ENCODE assay signal across 23 cellular contexts in genomic region chr19:23770672-23771250, GRCh38. TPM values are rescaled to one million over a fixed set of nuclear protein-coding genes. Genes with fewer than 3 reads are reported as not detected.
DNase-seq lines count a peak whose midpoint lies in the region; ATAC-seq and TF ChIP-seq lines count a peak whose summit lies in the region.
"Had no signal": no experiment of that assay in that cellular context is flagged by ENCODE, and none has a peak within 500 bp of the region (broad histone marks: within the 10 kb centered on the region; RNA-seq: fewer than 3 reads in every experiment).

No MANE protein-coding gene starts in this region.

- 80 to 89% methylated on average over 1 of the region's 1 CpG for WGBS in esophagus, 2 donors

- no peaks in the 10 kb centered on the region for H3K27me3 Mint-ChIP-seq in activated T-cell treated with anti-CD3 and anti-CD28 coated beads, Interleukin-2, amount 50 U/mL, for 24 hours
- no peaks in the 10 kb centered on the region for H3K27me3 Mint-ChIP-seq in WTC11 (ENCODE audit: low read depth)
- H3K27me3 Mint-ChIP-seq: B cell had no signal

- CTCF ChIA-PET in WTC11 (lab: Charles Lee) = no interaction called here

- H3K36me3 ChIP-seq in Loucy (ENCODE audit: insufficient read depth, low read length) (no peaks in the 10 kb centered on the region), esophagus (ENCODE audit: control insufficient read depth in 2 of 2, insufficient read depth in 2 of 2, low read length in 1 of 2) (peaks cover 0 to 2% of the 10 kb centered on the region in 2 donors)

- H3K27ac ChIP-seq in esophagus (ENCODE audit: low read depth in 2 of 2, low read length in 1 of 2) = peak overlapping the region; percentile 1 to 86
- H3K27ac ChIP-seq: A549, KMS-11 had no signal

- H3K4me1 ChIP-seq in Loucy (ENCODE audit: insufficient read depth, low read length, poor library complexity, severe bottlenecking) = peaks cover 23% of the 10 kb centered on the region
- no peaks in the 10 kb centered on the region for H3K4me1 ChIP-seq in esophagus (ENCODE audit: control insufficient read depth in 2 of 2, insufficient read depth in 2 of 2, low read length in 1 of 2)
- H3K4me1 ChIP-seq: A549 had no signal

- H3K4me1 Mint-ChIP-seq in activated T-cell treated with anti-CD3 and anti-CD28 coated beads, Interleukin-2, amount 50 U/mL, for 24 hours (ENCODE audit: low read depth) = peaks cover 40% of the 10 kb centered on the region
- H3K4me1 Mint-ChIP-seq in WTC11 = peaks cover 24% of the 10 kb centered on the region
- H3K4me1 Mint-ChIP-seq: B cell had no signal

- POLR2A ChIA-PET in WTC11 (lab: Charles Lee) = no interaction called here

- H3K4me3 Mint-ChIP-seq in activated T-cell treated with anti-CD3 and anti-CD28 coated beads, Interleukin-2, amount 50 U/mL, for 24 hours = no peak overlapping the region
- no peak overlapping the region for H3K4me3 Mint-ChIP-seq in WTC11
- H3K4me3 Mint-ChIP-seq: B cell, CD14-positive monocyte had no signal

- TF ChIP-seq CTCF in Loucy (conservative IDR thresholded peaks at IDR 0.05; ENCODE audit: low read length) = no peak
- TF ChIP-seq CTCF in WTC11 (IDR thresholded peaks at IDR 0.05) = no peak

- H3K9me3 ChIP-seq in Loucy (ENCODE audit: insufficient read depth, low read depth, low read length) (no peaks in the 10 kb centered on the region), esophagus (ENCODE audit: control insufficient read depth in 2 of 2, insufficient read depth in 1 of 2, low read depth in 1 of 2, low read length in 1 of 2) (no peaks in the 10 kb centered on the region)

- no peak overlapping the region for H3K4me3 ChIP-seq in Loucy (ENCODE audit: low read length, poor library complexity, severe bottlenecking)
- no peak overlapping the region for H3K4me3 ChIP-seq in esophagus (ENCODE audit: low read depth in 1 of 2, low read length in 2 of 2)
- H3K4me3 ChIP-seq: A549 had no signal

- no peak overlapping the region for H2AFZ ChIP-seq in Loucy (ENCODE audit: low read length)

- no peaks in the 10 kb centered on the region for H3F3A ChIP-seq in Loucy (ENCODE audit: low read depth)

- H3K4me2 ChIP-seq in Loucy (ENCODE audit: low read depth, low read length, poor library complexity, severe bottlenecking) = peak overlapping the region; percentile 52
- H3K4me2 ChIP-seq: A549, KMS-11 had no signal

- peak overlapping the region; percentile 61 for H3K27ac Mint-ChIP-seq in activated T-cell treated with anti-CD3 and anti-CD28 coated beads, Interleukin-2, amount 50 U/mL, for 24 hours
- H3K27ac Mint-ChIP-seq in WTC11 = peak overlapping the region; percentile 17; the same call in 1 of the 2 replicates
- H3K27ac Mint-ChIP-seq: B cell had no signal

- H3K9me3 Mint-ChIP-seq in activated T-cell treated with anti-CD3 and anti-CD28 coated beads, Interleukin-2, amount 50 U/mL, for 24 hours = peaks cover 2% of the 10 kb centered on the region
- no peaks in the 10 kb centered on the region for H3K9me3 Mint-ChIP-seq in WTC11

- no peak overlapping the region for H3K9ac ChIP-seq in Loucy (ENCODE audit: low read depth, low read length, poor library complexity, severe bottlenecking)
- H3K9ac ChIP-seq: KMS-11 had no signal

- no peaks in the 10 kb centered on the region for H4K20me1 ChIP-seq in Loucy (ENCODE audit: insufficient read depth, low read length, poor library complexity, severe bottlenecking)

- no peaks in the 10 kb centered on the region for H3K9me2 ChIP-seq in Loucy (replicated peaks; ENCODE audit: low read depth, low read length)

- H3K79me2 ChIP-seq in Loucy (ENCODE audit: insufficient read depth, low read length) = peaks cover 31% of the 10 kb centered on the region

- H3K27me3 ChIP-seq in Loucy (ENCODE audit: insufficient read depth, low read length, poor library complexity, severe bottlenecking) = no peaks in the 10 kb centered on the region
- no peaks in the 10 kb centered on the region for H3K27me3 ChIP-seq in esophagus (ENCODE audit: control insufficient read depth in 1 of 2, insufficient read depth in 2 of 2, low read length in 2 of 2)

- no peak for ATAC-seq in WTC11
- ATAC-seq: A549, HCT116 had no signal

- H3K36me3 Mint-ChIP-seq in activated T-cell treated with anti-CD3 and anti-CD28 coated beads, Interleukin-2, amount 50 U/mL, for 24 hours (ENCODE audit: low read depth) = peaks cover 54% of the 10 kb centered on the region
- H3K36me3 Mint-ChIP-seq in WTC11 = peaks cover 65% of the 10 kb centered on the region

- DNase-seq in activated T-cell treated with anti-CD3 and anti-CD28 coated beads, Interleukin-2, amount 50 U/mL, for 24 hours = no peak
- DNase-seq in activated T-cell treated with anti-CD3 and anti-CD28 coated beads, Interleukin-2, amount 50 U/mL, for 48 hours = no peak
- DNase-seq in WTC11 (ENCODE audit: low spot score) (no peak), hepatic stellate cell (ENCODE audit: low spot score) (no peak), NCI-H748 treated with DMSO at 0.1 percent for 48 hours (lab: John Stamatoyannopoulos, UW) (no peak)
- DNase-seq in stimulated activated CD8-positive, alpha-beta memory T cell treated with anti-CD3 and anti-CD28 coated beads, Interleukin-4, amount 100 ng/mL, for 48 hours = no peak
- DNase-seq: DMS53, GDM1, NCI-H1105, NCI-H146, NCI-H2029 treated with DMSO at 0.1 percent for 48 hours, NCI-H226, NCI-H510A treated with DMSO at 0.1 percent for 48 hours, NCI-H774, OCI-M1, Right ventricle myocardium superior had no signal

TF ChIP-seq in WTC11, 78 proteins besides CTCF, POLR2A, EP300 and RAD21:
- TF ChIP-seq, protein P1, sequence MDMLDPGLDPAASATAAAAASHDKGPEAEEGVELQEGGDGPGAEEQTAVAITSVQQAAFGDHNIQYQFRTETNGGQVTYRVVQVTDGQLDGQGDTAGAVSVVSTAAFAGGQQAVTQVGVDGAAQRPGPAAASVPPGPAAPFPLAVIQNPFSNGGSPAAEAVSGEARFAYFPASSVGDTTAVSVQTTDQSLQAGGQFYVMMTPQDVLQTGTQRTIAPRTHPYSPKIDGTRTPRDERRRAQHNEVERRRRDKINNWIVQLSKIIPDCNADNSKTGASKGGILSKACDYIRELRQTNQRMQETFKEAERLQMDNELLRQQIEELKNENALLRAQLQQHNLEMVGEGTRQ (CRISPR knock-in tag; IDR thresholded peaks at IDR 0.05) = no peak
- TF ChIP-seq, protein P2, sequence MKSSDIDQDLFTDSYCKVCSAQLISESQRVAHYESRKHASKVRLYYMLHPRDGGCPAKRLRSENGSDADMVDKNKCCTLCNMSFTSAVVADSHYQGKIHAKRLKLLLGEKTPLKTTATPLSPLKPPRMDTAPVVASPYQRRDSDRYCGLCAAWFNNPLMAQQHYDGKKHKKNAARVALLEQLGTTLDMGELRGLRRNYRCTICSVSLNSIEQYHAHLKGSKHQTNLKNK (CRISPR knock-in tag; IDR thresholded peaks at IDR 0.05) = no peak

RNA-seq across cellular contexts. Expression of gene ZNF681, which starts 12.1 kb away (rescaled TPM):
- total RNA-seq in WTC11 (2021) = 12.9 to 16.9 TPM (median 14.5 TPM) in 3 replicates
- 1 to 10 TPM in 1 of 2 donors, under 1 TPM in 1; 0.67 to 1.4 TPM for polyA plus RNA-seq in esophagus
